In genomic region chr10:21715531-21716195, GRCh38 we compare ENCODE assay signal across 1 cellular context.
TF ChIP-seq lines count a peak whose summit lies in the region.

No MANE protein-coding gene starts in this region.

TF ChIP-seq in SK-N-SH treated with all-trans-retinoic acid at 6 μM for 48 hours, 23 proteins besides CTCF, POLR2A, EP300 and RAD21 (continued from another document):
- no peak for TF ChIP-seq ARNTL (CRISPR knock-in tag; IDR thresholded peaks at IDR 0.05; ENCODE audit: borderline replicate concordance, low read depth)
- TF ChIP-seq, protein P1, sequence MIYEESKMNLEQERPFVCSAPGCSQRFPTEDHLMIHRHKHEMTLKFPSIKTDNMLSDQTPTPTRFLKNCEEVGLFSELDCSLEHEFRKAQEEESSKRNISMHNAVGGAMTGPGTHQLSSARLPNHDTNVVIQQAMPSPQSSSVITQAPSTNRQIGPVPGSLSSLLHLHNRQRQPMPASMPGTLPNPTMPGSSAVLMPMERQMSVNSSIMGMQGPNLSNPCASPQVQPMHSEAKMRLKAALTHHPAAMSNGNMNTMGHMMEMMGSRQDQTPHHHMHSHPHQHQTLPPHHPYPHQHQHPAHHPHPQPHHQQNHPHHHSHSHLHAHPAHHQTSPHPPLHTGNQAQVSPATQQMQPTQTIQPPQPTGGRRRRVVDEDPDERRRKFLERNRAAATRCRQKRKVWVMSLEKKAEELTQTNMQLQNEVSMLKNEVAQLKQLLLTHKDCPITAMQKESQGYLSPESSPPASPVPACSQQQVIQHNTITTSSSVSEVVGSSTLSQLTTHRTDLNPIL (CRISPR knock-in tag; IDR thresholded peaks at IDR 0.05; ENCODE audit: low read depth): no peak
- no peak for TF ChIP-seq RARB (CRISPR knock-in tag; IDR thresholded peaks at IDR 0.05)
- no peak for TF ChIP-seq TOX (CRISPR knock-in tag; IDR thresholded peaks at IDR 0.05; ENCODE audit: borderline replicate concordance)
- TF ChIP-seq ZFP3 (CRISPR knock-in tag; IDR thresholded peaks at IDR 0.05): no peak
